Comparison of ENCODE assay signal across 17 cellular contexts in the genomic region with DNA sequence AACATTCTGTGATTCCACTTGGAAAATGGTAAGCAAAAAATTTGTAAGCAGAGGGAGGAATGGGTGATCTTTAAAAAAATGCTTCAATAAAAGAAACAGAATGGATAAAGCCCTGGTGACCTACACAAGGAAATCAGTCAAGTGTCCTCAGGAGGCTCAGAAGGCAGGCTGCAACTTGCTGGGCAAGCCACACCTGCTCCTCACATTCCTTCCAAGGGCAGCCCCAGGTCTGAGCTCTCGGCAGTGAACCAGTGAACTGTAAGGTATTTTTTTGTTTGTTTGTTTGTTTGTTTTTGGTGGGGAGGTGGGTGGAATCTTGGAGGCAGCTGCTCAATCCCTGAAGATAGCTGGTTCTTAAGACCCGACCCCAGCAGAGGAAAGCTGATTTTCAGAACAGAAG. TPM values are rescaled to one million over a fixed set of nuclear protein-coding genes. Genes with fewer than 3 reads are reported as not detected.
A peak's percentile ranks its signal among the peaks of the same experiment; 100 is the strongest.
DNase-seq lines count a peak whose midpoint lies in the region; ATAC-seq and TF ChIP-seq lines count a peak whose summit lies in the region.
"Had no signal": no experiment of that assay in that cellular context is flagged by ENCODE, and none has a peak within 500 bp of the region (broad histone marks: within the 10 kb centered on the region; RNA-seq: fewer than 3 reads in every experiment).

No MANE protein-coding gene starts in this region.

- H3K27me3 Mint-ChIP-seq in Calu3 (ENCODE audit: unreplicated experiment) (no peaks in the 10 kb centered on the region), mesothelial cell of epicardium (ENCODE audit: low read depth) (peaks cover 10% of the 10 kb centered on the region)

- H3K4me3 Mint-ChIP-seq in Calu3 (ENCODE audit: low read depth, unreplicated experiment) (peak overlapping the region; percentile 100), mesothelial cell of epicardium (peak overlapping the region; percentile 43)
- H3K4me3 Mint-ChIP-seq: activated CD8-positive, alpha-beta T cell treated with anti-CD3 and anti-CD28 coated beads for 36 hours; CD8-positive, alpha-beta T cell; central memory CD8-positive, alpha-beta T cell; natural killer cell; stimulated activated naive CD8-positive, alpha-beta T cell treated with anti-CD3 and anti-CD28 coated beads, Interleukin-15, Interleukin-2, amounts not matched to agents 100 ng/mL and 50 ng/mL, for 24 hours had no signal

- no TSS peak for BruUV-seq in Calu3 (replicated peaks; lab: Mats Ljungman, UMichigan)

- H3K9me3 Mint-ChIP-seq in Calu3 (ENCODE audit: low read depth, unreplicated experiment) (no peaks in the 10 kb centered on the region), mesothelial cell of epicardium (no peaks in the 10 kb centered on the region)
- H3K9me3 Mint-ChIP-seq: activated CD8-positive, alpha-beta T cell treated with anti-CD3 and anti-CD28 coated beads for 36 hours; CD8-positive, alpha-beta T cell; central memory CD8-positive, alpha-beta T cell; natural killer cell; stimulated activated naive CD8-positive, alpha-beta T cell treated with anti-CD3 and anti-CD28 coated beads, Interleukin-15, Interleukin-2, amounts not matched to agents 100 ng/mL and 50 ng/mL, for 24 hours had no signal

- H3K4me3 ChIP-seq in epithelial cell of esophagus (ENCODE audit: low read length), result peak overlapping the region; percentile 99
- H3K4me3 ChIP-seq: MG63 had no signal

- H3K4me1 Mint-ChIP-seq in Calu3 (ENCODE audit: low read depth, unreplicated experiment) (peaks cover 48% of the 10 kb centered on the region), mesothelial cell of epicardium (peaks cover 41% of the 10 kb centered on the region)

- ATAC-seq in GM19397 (IDR thresholded peaks at IDR 0.05; ENCODE audit: unreplicated experiment) (no peak), HG03432 (IDR thresholded peaks at IDR 0.05; ENCODE audit: unreplicated experiment) (no peak)
- ATAC-seq: activated CD8-positive, alpha-beta T cell treated with anti-CD3 and anti-CD28 coated beads for 36 hours; CD8-positive, alpha-beta T cell; natural killer cell; Panc1 had no signal

- peak overlapping the region; percentile 97 for H3K27ac Mint-ChIP-seq in Calu3 (ENCODE audit: unreplicated experiment)
- peak overlapping the region; percentile 98 for H3K27ac Mint-ChIP-seq in mesothelial cell of epicardium
- H3K27ac Mint-ChIP-seq: activated CD8-positive, alpha-beta T cell treated with anti-CD3 and anti-CD28 coated beads for 36 hours; CD8-positive, alpha-beta T cell; natural killer cell; stimulated activated naive CD8-positive, alpha-beta T cell treated with anti-CD3 and anti-CD28 coated beads, Interleukin-15, Interleukin-2, amounts not matched to agents 100 ng/mL and 50 ng/mL, for 24 hours had no signal

- intact Hi-C loops in Calu3 (cut with micrococcal nuclease; ENCODE audit: unreplicated experiment), result loop anchor here (2.0 kb wide), 2 partner anchors 26 to 80 kb away; a partner anchor contains a TSS

- CTCF ChIA-PET in Calu3 (lab: Charles Lee), result interaction anchor here (0.8 to 1.7 kb wide), 2 partner anchors 12 to 80 kb away, joined by 3 to 7 read pairs; no protein-coding TSS in a partner anchor

- H3K36me3 Mint-ChIP-seq in Calu3 (ENCODE audit: insufficient read depth, unreplicated experiment), result peaks cover 51% of the 10 kb centered on the region
- no peaks in the 10 kb centered on the region for H3K36me3 Mint-ChIP-seq in mesothelial cell of epicardium
- H3K36me3 Mint-ChIP-seq: CD8-positive, alpha-beta T cell; natural killer cell had no signal

- DNase-seq in Calu3 (peak; percentile 74), LoVo (ENCODE audit: low spot score) (peak; percentile 11), epithelial cell of esophagus (ENCODE audit: low read depth) (peak; percentile 93), mesothelial cell of epicardium (ENCODE audit: low spot score in 2 of 2, unreplicated experiment in 2 of 2) (no peak), NOMO-1 treated with dmso at 0.1 percent for 144 hours (lab: John Stamatoyannopoulos, UW; ENCODE audit: unreplicated experiment) (no peak), NCI-H524 (lab: John Stamatoyannopoulos, UW) (no peak)
- DNase-seq: ACHN; activated CD8-positive, alpha-beta T cell treated with anti-CD3 and anti-CD28 coated beads for 36 hours; CD8-positive, alpha-beta T cell; foreskin fibroblast; MG63; natural killer cell had no signal

- TF ChIP-seq CTCF in Calu3 (IDR thresholded peaks at IDR 0.05; ENCODE audit: unreplicated experiment) (no peak), epithelial cell of esophagus (IDR thresholded peaks at IDR 0.05; ENCODE audit: insufficient read depth, low read depth, low read length, missing control alignments) (no peak), mesothelial cell of epicardium (IDR thresholded peaks at IDR 0.05; ENCODE audit: unreplicated experiment) (no peak)

RNA-seq across cellular contexts. Expression of a gene that starts 4.4 kb away (rescaled TPM):
- total RNA-seq in Calu3 (2022) (293 TPM in 2 replicates), mesothelial cell of epicardium (22.7 to 25.3 TPM (median 25.0 TPM) in 3 replicates)
- total RNA-seq: CD8-positive, alpha-beta T cell had no signal

RNA-seq across cellular contexts. Expression of a gene that starts 26.2 kb away (rescaled TPM):
- total RNA-seq in Calu3 (2022), result 25.4 and 35.2 TPM in 2 replicates
- total RNA-seq in mesothelial cell of epicardium, result 17.7 to 26.1 TPM (median 20.0 TPM) in 3 replicates

Comparison
In these comparisons a context has a peak if more than half of its experiments do, and no peak if none do; other contexts are left out.
1. DNase-seq: peak in Calu3 (single experiment), LoVo (single experiment) and epithelial cell of esophagus (single experiment); none in mesothelial cell of epicardium (0 of 2), NOMO-1 treated with dmso at 0.1 percent for 144 hours (single experiment) and NCI-H524 (0 of 2).
2. RNA of a gene that starts 4.4 kb away (total RNA-seq): 293 TPM in Calu3; 22.7 to 25.3 TPM in mesothelial cell of epicardium; every median in the first group is over 10 times any median in the second.